In genomic region chr6:153000243-153000642, GRCh38 we compare ENCODE assay signal across 15 cellular contexts. TPM values are rescaled to one million over a fixed set of nuclear protein-coding genes. Genes with fewer than 3 reads are reported as not detected.
DNase-seq lines count a peak whose midpoint lies in the region; ATAC-seq and TF ChIP-seq lines count a peak whose summit lies in the region.
"Had no signal": no experiment of that assay in that cellular context is flagged by ENCODE, and none has a peak within 500 bp of the region (broad histone marks: within the 10 kb centered on the region; RNA-seq: fewer than 3 reads in every experiment).

No MANE protein-coding gene starts in this region.

- no peak for DNase-seq in stimulated activated naive CD8-positive, alpha-beta T cell treated with anti-CD3 and anti-CD28 coated beads, Interleukin-15, Interleukin-2, amounts not matched to agents 100 U/mL and 50 U/mL, for 24 hours
- DNase-seq in T-helper 17 cell (no peak), fibroblast of the aortic adventitia (ENCODE audit: low read depth) (no peak), aorta (no peak), right cardiac atrium (no peak)
- DNase-seq: activated B cell treated with CpG ODN at 0.5 μM for 24 hours; amygdala; effector CD8-positive, alpha-beta T cell; HCEC 1CT; NCI-H1105; NCI-H510A had no signal

- H3K4me1 ChIP-seq in aorta (ENCODE audit: control insufficient read depth in 1 of 2, insufficient read depth in 2 of 2, low read length in 2 of 2) (peaks cover 3 to 6% of the 10 kb centered on the region in 2 donors), right cardiac atrium (ENCODE audit: control insufficient read depth, insufficient read depth, low read length) (peaks cover 2% of the 10 kb centered on the region)

- no peak for ATAC-seq in stimulated activated naive CD8-positive, alpha-beta T cell treated with anti-CD3 and anti-CD28 coated beads, Interleukin-15, Interleukin-2, amounts not matched to agents 100 U/mL and 50 U/mL, for 24 hours
- ATAC-seq in T-helper 17 cell = no peak
- ATAC-seq in aorta (ENCODE audit: low FRiP score) = no peak
- no peak for ATAC-seq in right cardiac atrium
- no peak for ATAC-seq in GM19035 (IDR thresholded peaks at IDR 0.05; ENCODE audit: unreplicated experiment)
- no peak for ATAC-seq in HG02938 (IDR thresholded peaks at IDR 0.05; ENCODE audit: unreplicated experiment)

- no peaks in the 10 kb centered on the region for H3K27me3 Mint-ChIP-seq in stimulated activated naive CD8-positive, alpha-beta T cell treated with anti-CD3 and anti-CD28 coated beads, Interleukin-15, Interleukin-2, amounts not matched to agents 100 ng/mL and 50 ng/mL, for 24 hours
- H3K27me3 Mint-ChIP-seq in T-helper 17 cell = no peaks in the 10 kb centered on the region
- H3K27me3 Mint-ChIP-seq: activated B cell treated with CpG ODN at 0.5 μM for 24 hours had no signal

- H3K4me1 Mint-ChIP-seq in stimulated activated naive CD8-positive, alpha-beta T cell treated with anti-CD3 and anti-CD28 coated beads, Interleukin-15, Interleukin-2, amounts not matched to agents 100 ng/mL and 50 ng/mL, for 24 hours (ENCODE audit: low read depth) = peaks cover 60% of the 10 kb centered on the region
- peaks cover 42% of the 10 kb centered on the region for H3K4me1 Mint-ChIP-seq in T-helper 17 cell

- H3K9me3 ChIP-seq in T-helper 17 cell (ENCODE audit: control insufficient read depth, low read length, poor library complexity, severe bottlenecking) (no peaks in the 10 kb centered on the region), aorta (ENCODE audit: control insufficient read depth, low read length) (no peaks in the 10 kb centered on the region), right cardiac atrium (ENCODE audit: control insufficient read depth, low read length) (no peaks in the 10 kb centered on the region)

- peaks cover 45% of the 10 kb centered on the region for H3K36me3 Mint-ChIP-seq in stimulated activated naive CD8-positive, alpha-beta T cell treated with anti-CD3 and anti-CD28 coated beads, Interleukin-15, Interleukin-2, amounts not matched to agents 100 ng/mL and 50 ng/mL, for 24 hours (ENCODE audit: low read depth)
- peaks cover 7% of the 10 kb centered on the region for H3K36me3 Mint-ChIP-seq in T-helper 17 cell (ENCODE audit: low read depth)

- TF ChIP-seq CTCF in fibroblast of the aortic adventitia (IDR thresholded peaks at IDR 0.05; ENCODE audit: insufficient read depth, low read length) = no peak

- intact Hi-C loops in aorta (cut with DNase I) = loop anchor here in 1 of 2 donors (2.0 kb wide), 1 partner anchor 15 kb away; no protein-coding TSS in a partner anchor
- intact Hi-C loops in right cardiac atrium (cut with DNase I) = no loop called here

- peak overlapping the region; percentile 95 for H3K4me3 Mint-ChIP-seq in stimulated activated naive CD8-positive, alpha-beta T cell treated with anti-CD3 and anti-CD28 coated beads, Interleukin-15, Interleukin-2, amounts not matched to agents 100 ng/mL and 50 ng/mL, for 24 hours
- H3K4me3 Mint-ChIP-seq in T-helper 17 cell = peak overlapping the region; percentile 53
- H3K4me3 Mint-ChIP-seq: activated B cell treated with CpG ODN at 0.5 μM for 24 hours had no signal

- no peaks in the 10 kb centered on the region for H3K27me3 ChIP-seq in aorta (ENCODE audit: control insufficient read depth in 1 of 2, insufficient read depth in 2 of 2, low read length in 1 of 2)
- H3K27me3 ChIP-seq in right cardiac atrium (ENCODE audit: control insufficient read depth, insufficient read depth) = no peaks in the 10 kb centered on the region

- peaks cover 4% of the 10 kb centered on the region for H3K9me3 Mint-ChIP-seq in stimulated activated naive CD8-positive, alpha-beta T cell treated with anti-CD3 and anti-CD28 coated beads, Interleukin-15, Interleukin-2, amounts not matched to agents 100 ng/mL and 50 ng/mL, for 24 hours
- H3K9me3 Mint-ChIP-seq: activated B cell treated with CpG ODN at 0.5 μM for 24 hours had no signal

- H3K36me3 ChIP-seq in aorta (ENCODE audit: control insufficient read depth in 1 of 2, insufficient read depth in 2 of 2, low read length in 1 of 2) = no peaks in the 10 kb centered on the region

- no peak overlapping the region for H3K27ac ChIP-seq in aorta (ENCODE audit: low read depth in 1 of 2, low read length in 2 of 2)
- H3K27ac ChIP-seq in right cardiac atrium (ENCODE audit: low read length) = no peak overlapping the region
- H3K27ac ChIP-seq: RWPE1 had no signal

- no peak overlapping the region for H3K27ac Mint-ChIP-seq in stimulated activated naive CD8-positive, alpha-beta T cell treated with anti-CD3 and anti-CD28 coated beads, Interleukin-15, Interleukin-2, amounts not matched to agents 100 ng/mL and 50 ng/mL, for 24 hours
- H3K27ac Mint-ChIP-seq in T-helper 17 cell = peak overlapping the region; percentile 94
- H3K27ac Mint-ChIP-seq: activated B cell treated with CpG ODN at 0.5 μM for 24 hours had no signal

- H3K4me3 ChIP-seq in fibroblast of the aortic adventitia (ENCODE audit: low read depth, low read length) (peak overlapping the region; percentile 29), aorta (ENCODE audit: low read length in 2 of 2) (peak overlapping the region; percentile 4 to 26), right cardiac atrium (ENCODE audit: low read length) (no peak overlapping the region)

RNA-seq across cellular contexts. Expression of gene MTRF1L, which starts 2.3 kb away (rescaled TPM):
- total RNA-seq in T-helper 17 cell (10 to 100 TPM in 1 of 2 donors, 1 to 10 TPM in 1; 9.5 to 14.8 TPM), fibroblast of the aortic adventitia (ENCODE audit: low replicate concordance) (26.8 and 28.2 TPM in 2 replicates), aorta (10 to 100 TPM; 16.0 to 23.6 TPM), right cardiac atrium (10 to 100 TPM; 27.3 to 44.4 (median 31.7) TPM)
- polyA plus RNA-seq in aorta (10 to 100 TPM; 22.0 to 45.1 TPM), right cardiac atrium (17.7 TPM)

RNA-seq across cellular contexts. Expression of gene FBXO5, which starts 17.4 kb away (rescaled TPM):
- total RNA-seq in T-helper 17 cell = 1 to 10 TPM; 4.5 to 5.9 TPM
- 2.4 and 52.9 TPM in 2 replicates for total RNA-seq in fibroblast of the aortic adventitia (ENCODE audit: low replicate concordance)
- 1 to 10 TPM; 4.8 to 6.0 TPM for total RNA-seq in aorta
- polyA plus RNA-seq in aorta = 1 to 10 TPM; 2.5 to 3.1 TPM
- total RNA-seq in right cardiac atrium = 1 to 10 TPM; 1.9 to 3.5 (median 3.0) TPM
- polyA plus RNA-seq in right cardiac atrium = 1.0 TPM
